ENCODE assay signal across 26 cellular contexts in genomic region chr4:74619931-74620702, GRCh38.
DNase-seq lines count a peak whose midpoint lies in the region; FAIRE-seq and TF ChIP-seq lines count a peak whose summit lies in the region.
"Had no signal": no experiment of that assay in that cellular context is flagged by ENCODE, and none has a peak within 500 bp of the region (broad histone marks: within the 10 kb centered on the region; RNA-seq: fewer than 3 reads in every experiment).

No MANE protein-coding gene starts in this region.

- H3K9ac ChIP-seq in endothelial cell of umbilical vein (replicated peaks; ENCODE audit: extremely low read depth, insufficient read depth, low read length) (no peak overlapping the region), mesenchymal stem cell (ENCODE audit: low read length) (peak overlapping the region; percentile 3)
- H3K9ac ChIP-seq: SK-N-SH had no signal

- H3K4me1 ChIP-seq in endothelial cell of umbilical vein (ENCODE audit: control insufficient read depth, extremely low read depth, insufficient read depth, low read length) (peaks cover 79% of the 10 kb centered on the region), mesenchymal stem cell (ENCODE audit: control insufficient read depth, insufficient read depth, low read depth, low read length) (peaks cover 2% of the 10 kb centered on the region)
- H3K4me1 ChIP-seq: body of pancreas, suprapubic skin, uterus had no signal

- no peak overlapping the region for H2BK120ac ChIP-seq in mesenchymal stem cell (ENCODE audit: low read depth, low read length)

- no peaks in the 10 kb centered on the region for H3K79me1 ChIP-seq in mesenchymal stem cell (replicated peaks; ENCODE audit: low read length, poor library complexity, severe bottlenecking)

- H3K36me3 ChIP-seq in endothelial cell of umbilical vein (ENCODE audit: control insufficient read depth in 2 of 2, extremely low read depth in 1 of 2, insufficient read depth in 2 of 2, low read length in 2 of 2) = no peaks in the 10 kb centered on the region
- H3K36me3 ChIP-seq in mesenchymal stem cell (ENCODE audit: control insufficient read depth in 1 of 2, insufficient read depth in 2 of 2, low read depth in 1 of 2, low read length in 2 of 2) = no peaks in the 10 kb centered on the region
- H3K36me3 ChIP-seq: sigmoid colon, suprapubic skin, uterus had no signal

- BruUV-seq in Calu3 (replicated peaks; lab: Mats Ljungman, UMichigan) (TSS peak; percentile 15), endothelial cell of umbilical vein (replicated peaks; lab: Mats Ljungman, UMichigan) (no TSS peak)

- no peak overlapping the region for H3K4me3 Mint-ChIP-seq in Calu3 (ENCODE audit: low read depth, unreplicated experiment)
- H3K4me3 Mint-ChIP-seq: activated CD4-positive, alpha-beta T cell treated with anti-CD3 and anti-CD28 coated beads, Interleukin-2, amount 10 ng/mL, durations not matched to agents 24 days and 14 days; activated naive CD8-positive, alpha-beta T cell; activated T-helper 17 cell treated with anti-CD3 and anti-CD28 coated beads, Interleukin-2, amount 50 U/mL, for 72 hours; CD8-positive, alpha-beta T cell; neural crest cell; stimulated activated effector memory CD8-positive, alpha-beta T cell treated with anti-CD3 and anti-CD28 coated beads, Interleukin-12 subunit alpha, Interleukin-12 subunit beta, amount 100 ng/mL, for 72 hours had no signal

- no peaks in the 10 kb centered on the region for H3K9me3 Mint-ChIP-seq in Calu3 (ENCODE audit: low read depth, unreplicated experiment)
- H3K9me3 Mint-ChIP-seq: activated CD4-positive, alpha-beta T cell treated with anti-CD3 and anti-CD28 coated beads, Interleukin-2, amount 10 ng/mL, durations not matched to agents 24 days and 14 days; activated T-helper 17 cell treated with anti-CD3 and anti-CD28 coated beads, Interleukin-2, amount 50 U/mL, for 72 hours; CD8-positive, alpha-beta T cell had no signal

- H2BK5ac ChIP-seq in mesenchymal stem cell (ENCODE audit: low read depth, low read length, poor library complexity, severe bottlenecking) = no peak overlapping the region

- intact Hi-C loops in Calu3 (cut with micrococcal nuclease; ENCODE audit: unreplicated experiment) (loop anchor here (5.0 kb wide), 3 partner anchors 168 to 243 kb away; no protein-coding TSS in a partner anchor), endothelial cell of umbilical vein (cut with micrococcal nuclease) (loop anchor here (2.0 to 10.0 kb wide), 4 partner anchors 73 to 895 kb away; partner anchors contain the start of genes CXCL8, RCHY1 and THAP6)

- H4K20me1 ChIP-seq in endothelial cell of umbilical vein (replicated peaks; ENCODE audit: control insufficient read depth, extremely low read depth, insufficient read depth, low read length) = no peaks in the 10 kb centered on the region

- no peak overlapping the region for H3K4me3 ChIP-seq in endothelial cell of umbilical vein (replicated peaks in 1 of 3; ENCODE audit: insufficient read depth in 1 of 3, low read depth in 1 of 3, low read length in 3 of 3)
- no peak overlapping the region for H3K4me3 ChIP-seq in mesenchymal stem cell (ENCODE audit: insufficient read depth in 1 of 2, low read depth in 1 of 2, low read length in 2 of 2)
- H3K4me3 ChIP-seq: body of pancreas, coronary artery, sigmoid colon, suprapubic skin, uterus had no signal

- H3K27me3 Mint-ChIP-seq in Calu3 (ENCODE audit: unreplicated experiment) = no peaks in the 10 kb centered on the region
- H3K27me3 Mint-ChIP-seq: activated T-helper 17 cell treated with anti-CD3 and anti-CD28 coated beads, Interleukin-2, amount 50 U/mL, for 72 hours had no signal

- no peak overlapping the region for H4K91ac ChIP-seq in mesenchymal stem cell (ENCODE audit: low read length)

- no peaks in the 10 kb centered on the region for H3K79me2 ChIP-seq in endothelial cell of umbilical vein (ENCODE audit: control insufficient read depth, insufficient read depth, low read length)

- H3K9me3 ChIP-seq in endothelial cell of umbilical vein (replicated peaks; ENCODE audit: control insufficient read depth, insufficient read depth, low read length) (no peaks in the 10 kb centered on the region), mesenchymal stem cell (ENCODE audit: control insufficient read depth, low read length) (peaks cover 16% of the 10 kb centered on the region)
- H3K9me3 ChIP-seq: body of pancreas, sigmoid colon, SK-N-SH, suprapubic skin, uterus had no signal

- no peak for FAIRE-seq in endothelial cell of umbilical vein (lab: Jason Lieb, UNC)
- FAIRE-seq: GM19239, HepG2 had no signal

- 93% methylated on average over 2 of the region's 2 CpGs for WGBS in mesenchymal stem cell

- H4K8ac ChIP-seq in mesenchymal stem cell (ENCODE audit: low read length) = no peak overlapping the region

- H2AFZ ChIP-seq in endothelial cell of umbilical vein (ENCODE audit: low read depth, low read length) (no peak overlapping the region), mesenchymal stem cell (ENCODE audit: low read depth, low read length) (no peak overlapping the region)

- no peak overlapping the region for H2BK15ac ChIP-seq in mesenchymal stem cell (ENCODE audit: low read depth, poor library complexity, severe bottlenecking)

- no peaks in the 10 kb centered on the region for H3K9me1 ChIP-seq in endothelial cell of umbilical vein (replicated peaks; ENCODE audit: control insufficient read depth, extremely low read depth, insufficient read depth, low read length)

- H3K27ac Mint-ChIP-seq in Calu3 (ENCODE audit: unreplicated experiment) = peak overlapping the region; percentile 91
- H3K27ac Mint-ChIP-seq: activated CD4-positive, alpha-beta T cell treated with anti-CD3 and anti-CD28 coated beads, Interleukin-2, amount 10 ng/mL, durations not matched to agents 24 days and 14 days; activated naive CD8-positive, alpha-beta T cell; activated T-helper 17 cell treated with anti-CD3 and anti-CD28 coated beads, Interleukin-2, amount 50 U/mL, for 72 hours; CD8-positive, alpha-beta T cell; stimulated activated effector memory CD8-positive, alpha-beta T cell treated with anti-CD3 and anti-CD28 coated beads, Interleukin-12 subunit alpha, Interleukin-12 subunit beta, amount 100 ng/mL, for 72 hours had no signal

- H3K4me2 ChIP-seq in endothelial cell of umbilical vein (ENCODE audit: insufficient read depth, low read length) = no peak overlapping the region
- H3K4me2 ChIP-seq in mesenchymal stem cell (ENCODE audit: low read length, poor library complexity, severe bottlenecking) = no peak overlapping the region
- H3K4me2 ChIP-seq: SK-N-SH had no signal

- no peak overlapping the region for H3K14ac ChIP-seq in mesenchymal stem cell (ENCODE audit: low read length in 2 of 2)

- peak overlapping the region in 1 of 2 experiments; percentile 42 for H2BK12ac ChIP-seq in mesenchymal stem cell (ENCODE audit: low read length in 2 of 2)

- no peak for TF ChIP-seq POLR2A in endothelial cell of umbilical vein (IDR thresholded peaks at IDR 0.05; ENCODE audit: low read depth, low read length)

- no peaks in the 10 kb centered on the region for H3K27me3 ChIP-seq in endothelial cell of umbilical vein (ENCODE audit: control insufficient read depth in 2 of 2, insufficient read depth in 2 of 2, low read length in 2 of 2)
- H3K27me3 ChIP-seq in mesenchymal stem cell (ENCODE audit: control insufficient read depth in 1 of 2, insufficient read depth in 1 of 2, low read length in 2 of 2) = no peaks in the 10 kb centered on the region
- H3K27me3 ChIP-seq: body of pancreas, sigmoid colon, suprapubic skin, uterus had no signal

- H3K27ac ChIP-seq in endothelial cell of umbilical vein (ENCODE audit: insufficient read depth, low read depth, low read length) (peak overlapping the region; percentile 76), mesenchymal stem cell (ENCODE audit: low read length, poor library complexity, severe bottlenecking) (no peak overlapping the region)
- H3K27ac ChIP-seq: body of pancreas, coronary artery, sigmoid colon, suprapubic skin, uterus, VCaP had no signal

- CTCF ChIA-PET in Calu3 (lab: Charles Lee) (interaction anchor here (0.6 to 6.4 kb wide), 5 partner anchors 51 to 431 kb away, joined by 3 to 37 read pairs (median 3); no protein-coding TSS in a partner anchor), endothelial cell of umbilical vein (lab: Charles Lee) (interaction anchor here (0.8 to 6.7 kb wide), 11 partner anchors 10 to 175 kb away, joined by 3 to 66 read pairs (median 4); partner anchors contain the start of gene AREG)

- H2AK5ac ChIP-seq in mesenchymal stem cell (ENCODE audit: low read length, severe bottlenecking) = no peak overlapping the region

- H3K18ac ChIP-seq in mesenchymal stem cell (ENCODE audit: low read depth in 1 of 2, low read length in 2 of 2) = peak overlapping the region in 1 of 2 experiments; percentile 38

- TF ChIP-seq CTCF in Calu3 (IDR thresholded peaks at IDR 0.05; ENCODE audit: unreplicated experiment) = no peak
- no peak for TF ChIP-seq CTCF in endothelial cell of umbilical vein (IDR thresholded peaks at IDR 0.05; ENCODE audit: extremely low read depth in 1 of 2, insufficient read depth in 1 of 2, low read depth in 1 of 2, low read length in 2 of 2)

- POLR2A ChIA-PET in endothelial cell of umbilical vein (lab: Charles Lee) = no interaction called here

- dilution Hi-C loops in endothelial cell of umbilical vein (cut with MboI; ENCODE audit: extremely low pct_ligation_motif_present, low sequenced_read_pairs) = no loop called here

- no peak overlapping the region for H3K23ac ChIP-seq in mesenchymal stem cell (ENCODE audit: low read length in 2 of 2)

- H3K4me1 Mint-ChIP-seq in Calu3 (ENCODE audit: low read depth, unreplicated experiment) = peaks cover 48% of the 10 kb centered on the region
- H3K4me1 Mint-ChIP-seq: activated T-helper 17 cell treated with anti-CD3 and anti-CD28 coated beads, Interleukin-2, amount 50 U/mL, for 72 hours; neural crest cell; stimulated activated effector memory CD8-positive, alpha-beta T cell treated with anti-CD3 and anti-CD28 coated beads, Interleukin-12 subunit alpha, Interleukin-12 subunit beta, amount 100 ng/mL, for 72 hours had no signal

- H3K4ac ChIP-seq in mesenchymal stem cell (ENCODE audit: low read depth in 1 of 2, low read length in 2 of 2) = no peak overlapping the region

- peaks cover 37% of the 10 kb centered on the region for H3K36me3 Mint-ChIP-seq in Calu3 (ENCODE audit: insufficient read depth, unreplicated experiment)
- H3K36me3 Mint-ChIP-seq: CD8-positive, alpha-beta T cell; stimulated activated effector memory CD8-positive, alpha-beta T cell treated with anti-CD3 and anti-CD28 coated beads, Interleukin-12 subunit alpha, Interleukin-12 subunit beta, amount 100 ng/mL, for 72 hours had no signal

- peak; percentile 39 for DNase-seq in Calu3
- peak; percentile 47 for DNase-seq in LHCN-M2 (ENCODE audit: low read depth)
- peak; percentile 66 for DNase-seq in endothelial cell of umbilical vein (ENCODE audit: low read depth, low spot score)
- peak; percentile 24 for DNase-seq in mesenchymal stem cell
- DNase-seq in DMS153 (lab: John Stamatoyannopoulos, UW) = no peak
- no peak for DNase-seq in stimulated activated CD4-positive, alpha-beta T cell treated with anti-CD3 and anti-CD28 coated beads, Interleukin-4, amount 100 ng/mL, for 1 hour
- DNase-seq in stimulated activated CD4-positive, alpha-beta T cell treated with anti-CD3 and anti-CD28 coated beads, Interleukin-12 subunit alpha, Interleukin-12 subunit beta, amount 100 ng/mL, for 4 hours = no peak
- DNase-seq: activated CD4-positive, alpha-beta T cell treated with anti-CD3 and anti-CD28 coated beads, Interleukin-2, amount 10 ng/mL, durations not matched to agents 24 days and 14 days; body of pancreas; CD8-positive, alpha-beta T cell; NCI-H1105 treated with DMSO at 0.1 percent for 48 hours; NCI-H524 treated with DMSO at 0.1 percent for 48 hours; posterior cingulate gyrus; sigmoid colon; SK-N-SH; T-helper 2 cell; uterus had no signal

Comparison
In these comparisons a context has a peak if more than half of its experiments do, and no peak if none do; other contexts are left out.
1. DNase-seq: peak in Calu3 (single experiment), LHCN-M2 (single experiment), endothelial cell of umbilical vein (single experiment) and mesenchymal stem cell (single experiment); none in DMS153 (single experiment), stimulated activated CD4-positive, alpha-beta T cell treated with anti-CD3 and anti-CD28 coated beads, Interleukin-4, amount 100 ng/mL, for 1 hour (single experiment) and stimulated activated CD4-positive, alpha-beta T cell treated with anti-CD3 and anti-CD28 coated beads, Interleukin-12 subunit alpha, Interleukin-12 subunit beta, amount 100 ng/mL, for 4 hours (single experiment).